In the genomic region with DNA sequence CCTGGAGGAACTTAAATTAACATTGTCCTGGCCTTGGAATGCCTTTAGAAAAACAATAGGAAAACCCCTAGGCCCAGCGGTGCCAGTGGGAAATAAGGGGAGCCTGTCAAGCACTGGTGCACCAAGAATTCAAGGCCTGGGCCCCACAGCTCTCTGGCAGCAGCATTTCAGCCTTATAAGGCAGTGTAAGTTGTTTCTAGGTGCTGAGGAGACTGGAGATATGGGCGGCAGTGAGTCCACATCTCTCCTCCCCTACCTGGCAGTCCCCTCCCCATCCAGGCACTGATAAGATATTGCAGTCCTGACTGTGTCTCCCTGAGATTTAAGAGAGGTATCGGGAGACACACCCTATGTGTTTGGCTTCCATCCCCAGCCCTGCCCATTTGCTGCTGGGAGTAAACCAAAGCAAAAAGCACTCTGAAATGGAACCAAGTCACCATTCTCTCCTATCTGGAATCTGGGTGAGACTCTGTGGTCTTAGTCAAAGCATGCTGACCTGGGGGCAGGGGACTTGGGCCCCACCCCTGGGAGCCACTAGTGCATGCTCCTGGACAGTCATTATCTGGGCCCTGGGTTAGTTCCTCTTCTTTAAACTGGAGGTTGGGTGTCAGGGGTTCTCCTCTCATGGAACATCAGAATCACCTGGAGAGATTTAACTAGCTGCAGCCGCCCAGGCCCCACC, we compare ENCODE assay signal across 12 cellular contexts. TPM values are rescaled to one million over a fixed set of nuclear protein-coding genes. Genes with fewer than 3 reads are reported as not detected.
DNase-seq lines count a peak whose midpoint lies in the region; ATAC-seq and TF ChIP-seq lines count a peak whose summit lies in the region.
"Had no signal": no experiment of that assay in that cellular context is flagged by ENCODE, and none has a peak within 500 bp of the region (broad histone marks: within the 10 kb centered on the region; RNA-seq: fewer than 3 reads in every experiment).

No MANE protein-coding gene starts in this region.

- H3K18ac ChIP-seq in mesenchymal stem cell (ENCODE audit: low read depth in 1 of 2, low read length in 2 of 2), result no peak overlapping the region

- TF ChIP-seq CTCF in colonic mucosa (IDR thresholded peaks at IDR 0.05), result no peak
- no peak for TF ChIP-seq CTCF in vagina (IDR thresholded peaks at IDR 0.05)
- TF ChIP-seq CTCF in prostate gland (IDR thresholded peaks at IDR 0.05), result no peak

- WGBS in mesenchymal stem cell, result 73% methylated on average over 4 of the region's 4 CpGs
- 64% methylated on average over 4 of the region's 4 CpGs for WGBS in prostate gland

- peak; percentile 28 for ATAC-seq in stimulated activated naive CD8-positive, alpha-beta T cell treated with anti-CD3 and anti-CD28 coated beads, Interleukin-15, Interleukin-2, amounts not matched to agents 100 U/mL and 50 U/mL, for 24 hours
- no peak for ATAC-seq in stimulated activated naive CD8-positive, alpha-beta T cell treated with anti-CD3 and anti-CD28 coated beads, Interleukin-15, amount 100 ng/mL, for 72 hours
- no peak for ATAC-seq in GM21717 (IDR thresholded peaks at IDR 0.05; ENCODE audit: unreplicated experiment)

- H2BK12ac ChIP-seq in mesenchymal stem cell (ENCODE audit: low read length in 2 of 2), result no peak overlapping the region

- H3K4ac ChIP-seq in mesenchymal stem cell (ENCODE audit: low read depth in 1 of 2, low read length in 2 of 2), result no peak overlapping the region

- no peak for TF ChIP-seq POLR2A in vagina (IDR thresholded peaks at IDR 0.05)
- TF ChIP-seq POLR2A in prostate gland (IDR thresholded peaks at IDR 0.05), result no peak

- intact Hi-C loops in colonic mucosa (cut with DNase I) (no loop called here), vagina (cut with DNase I) (no loop called here), prostate gland (cut with DNase I) (no loop called here)

- no peak overlapping the region for H3K4me3 ChIP-seq in colonic mucosa
- no peak overlapping the region for H3K4me3 ChIP-seq in mesenchymal stem cell (ENCODE audit: insufficient read depth in 1 of 2, low read depth in 1 of 2, low read length in 2 of 2)
- no peak overlapping the region for H3K4me3 ChIP-seq in vagina
- H3K4me3 ChIP-seq in prostate gland, result no peak overlapping the region
- H3K4me3 ChIP-seq: psoas muscle had no signal

- H4K8ac ChIP-seq in mesenchymal stem cell (ENCODE audit: low read length), result no peak overlapping the region

- H3K27me3 Mint-ChIP-seq in stimulated activated naive CD8-positive, alpha-beta T cell treated with anti-CD3 and anti-CD28 coated beads, Interleukin-15, amount 100 ng/mL, for 72 hours, result no peaks in the 10 kb centered on the region

- peak overlapping the region; percentile 21 for H4K91ac ChIP-seq in mesenchymal stem cell (ENCODE audit: low read length)

- no peaks in the 10 kb centered on the region for H3K36me3 ChIP-seq in colonic mucosa
- H3K36me3 ChIP-seq in mesenchymal stem cell (ENCODE audit: control insufficient read depth in 1 of 2, insufficient read depth in 2 of 2, low read depth in 1 of 2, low read length in 2 of 2), result no peaks in the 10 kb centered on the region
- no peaks in the 10 kb centered on the region for H3K36me3 ChIP-seq in vagina
- no peaks in the 10 kb centered on the region for H3K36me3 ChIP-seq in prostate gland

- H3K27me3 ChIP-seq in colonic mucosa (no peaks in the 10 kb centered on the region), mesenchymal stem cell (ENCODE audit: control insufficient read depth in 1 of 2, insufficient read depth in 1 of 2, low read length in 2 of 2) (no peaks in the 10 kb centered on the region), vagina (no peaks in the 10 kb centered on the region), prostate gland (replicated peaks; ENCODE audit: insufficient read depth) (no peaks in the 10 kb centered on the region)

- H2BK15ac ChIP-seq in mesenchymal stem cell (ENCODE audit: low read depth, poor library complexity, severe bottlenecking), result no peak overlapping the region

- no peak overlapping the region for H3K4me2 ChIP-seq in mesenchymal stem cell (ENCODE audit: low read length, poor library complexity, severe bottlenecking)

- no peaks in the 10 kb centered on the region for H3K9me3 Mint-ChIP-seq in stimulated activated naive CD8-positive, alpha-beta T cell treated with anti-CD3 and anti-CD28 coated beads, Interleukin-15, amount 100 ng/mL, for 72 hours

- H3K27ac ChIP-seq in colonic mucosa (no peak overlapping the region), mesenchymal stem cell (ENCODE audit: low read length, poor library complexity, severe bottlenecking) (peak overlapping the region; percentile 66), vagina (peak overlapping the region; percentile 29), prostate gland (no peak overlapping the region)
- H3K27ac ChIP-seq: psoas muscle had no signal

- H3K4me3 Mint-ChIP-seq in stimulated activated naive CD8-positive, alpha-beta T cell treated with anti-CD3 and anti-CD28 coated beads, Interleukin-15, amount 100 ng/mL, for 72 hours, result no peak overlapping the region

- no peaks in the 10 kb centered on the region for H3K4me1 Mint-ChIP-seq in stimulated activated naive CD8-positive, alpha-beta T cell treated with anti-CD3 and anti-CD28 coated beads, Interleukin-15, amount 100 ng/mL, for 72 hours

- H3K4me1 ChIP-seq in colonic mucosa (peaks cover 7% of the 10 kb centered on the region), mesenchymal stem cell (ENCODE audit: control insufficient read depth, insufficient read depth, low read depth, low read length) (peaks cover 15% of the 10 kb centered on the region), vagina (peaks cover 16% of the 10 kb centered on the region), prostate gland (replicated peaks) (peaks cover 2% of the 10 kb centered on the region)

- H3K27ac Mint-ChIP-seq in stimulated activated naive CD8-positive, alpha-beta T cell treated with anti-CD3 and anti-CD28 coated beads, Interleukin-15, amount 100 ng/mL, for 72 hours, result peak overlapping the region in 1 of 2 donors; percentile 19

- no peak overlapping the region for H3K14ac ChIP-seq in mesenchymal stem cell (ENCODE audit: low read length in 2 of 2)

- no peak overlapping the region for H2AFZ ChIP-seq in mesenchymal stem cell (ENCODE audit: low read depth, low read length)

- no peaks in the 10 kb centered on the region for H3K9me3 ChIP-seq in colonic mucosa
- no peaks in the 10 kb centered on the region for H3K9me3 ChIP-seq in mesenchymal stem cell (ENCODE audit: control insufficient read depth, low read length)
- H3K9me3 ChIP-seq in vagina, result no peaks in the 10 kb centered on the region
- no peaks in the 10 kb centered on the region for H3K9me3 ChIP-seq in prostate gland
- H3K9me3 ChIP-seq: psoas muscle had no signal

- no peak overlapping the region for H3K23ac ChIP-seq in mesenchymal stem cell (ENCODE audit: low read length in 2 of 2)

- DNase-seq in stimulated activated naive CD8-positive, alpha-beta T cell treated with anti-CD3 and anti-CD28 coated beads, Interleukin-15, Interleukin-2, amounts not matched to agents 100 U/mL and 50 U/mL, for 24 hours, result no peak
- DNase-seq in stimulated activated naive CD8-positive, alpha-beta T cell treated with anti-CD3 and anti-CD28 coated beads, Interleukin-15, amount 100 ng/mL, for 72 hours, result no peak
- DNase-seq in colonic mucosa (peak; percentile 72), mesenchymal stem cell (no peak), vagina (ENCODE audit: extremely low spot score in 2 of 2) (no peak), prostate gland (ENCODE audit: low spot score) (no peak), NCI-H146 treated with DMSO at 0.1 percent for 48 hours (lab: John Stamatoyannopoulos, UW; ENCODE audit: unreplicated experiment) (no peak)
- DNase-seq: activated CD4-positive, CD25-positive, alpha-beta regulatory T cell treated with anti-CD3 and anti-CD28 coated beads, Interleukin-2, amount 50 U/mL, for 72 hours; activated gamma-delta T cell treated with Interleukin-2 at 50 U/mL for 16 hours; NCI-H510A treated with DMSO at 0.1 percent for 48 hours had no signal

- peak overlapping the region; percentile 99 for H2AK5ac ChIP-seq in mesenchymal stem cell (ENCODE audit: low read length, severe bottlenecking)

- H2BK120ac ChIP-seq in mesenchymal stem cell (ENCODE audit: low read depth, low read length), result no peak overlapping the region

- H3K9ac ChIP-seq in colonic mucosa (ENCODE audit: low read depth in 2 of 2, low read length in 2 of 2), result no peak overlapping the region
- H3K9ac ChIP-seq in mesenchymal stem cell (ENCODE audit: low read length), result no peak overlapping the region

- no peaks in the 10 kb centered on the region for H3K79me1 ChIP-seq in mesenchymal stem cell (replicated peaks; ENCODE audit: low read length, poor library complexity, severe bottlenecking)

- peak overlapping the region; percentile 61 for H2BK5ac ChIP-seq in mesenchymal stem cell (ENCODE audit: low read depth, low read length, poor library complexity, severe bottlenecking)

RNA-seq across cellular contexts. Expression of a gene that starts 30.5 kb away (rescaled TPM):
- total RNA-seq in colonic mucosa (10 to 100 TPM; 13.3 to 36.8 TPM), vagina (130 TPM), prostate gland (100 to 1,000 TPM in 1 of 2 donors, 10 to 100 TPM in 1; 78.8 to 172 TPM)
- 123 TPM for polyA plus RNA-seq in mesenchymal stem cell (2013, experiment 1 of 2)
- 127 TPM for polyA plus RNA-seq in mesenchymal stem cell (2013, experiment 2 of 2)

Comparison
In these comparisons a context has a peak if more than half of its experiments do, and no peak if none do; other contexts are left out.
1. H3K27ac ChIP-seq: peak in mesenchymal stem cell (single experiment) and vagina (single experiment); none in colonic mucosa (single experiment) and prostate gland (0 of 2).